15 cellular contexts compared by ENCODE assay signal in genomic region chr12:45315462-45315861, GRCh38.
"Had no signal": no experiment of that assay in that cellular context is flagged by ENCODE, and none has a peak within 500 bp of the region (broad histone marks: within the 10 kb centered on the region; RNA-seq: fewer than 3 reads in every experiment).

No MANE protein-coding gene starts in this region.

- H3K27me3 ChIP-seq: pancreas, upper lobe of right lung had no signal

- H3K4me1 Mint-ChIP-seq: activated naive CD8-positive, alpha-beta T cell treated with anti-CD3 and anti-CD28 coated beads for 36 hours had no signal

- H3K4me3 Mint-ChIP-seq: activated CD8-positive, alpha-beta memory T cell treated with anti-CD3 and anti-CD28 coated beads, Interleukin-2, amount 10 ng/mL, durations not matched to agents 7 days and 5 days; activated naive CD8-positive, alpha-beta T cell treated with anti-CD3 and anti-CD28 coated beads for 36 hours; naive B cell; T-helper 17 cell had no signal

- H3K36me3 ChIP-seq: pancreas, upper lobe of right lung had no signal

- H3K27ac ChIP-seq: epithelial cell of prostate, pancreas, thoracic aorta, upper lobe of right lung had no signal

- DNase-seq: activated CD8-positive, alpha-beta memory T cell treated with anti-CD3 and anti-CD28 coated beads, Interleukin-2, amount 10 ng/mL, durations not matched to agents 7 days and 5 days; activated naive CD8-positive, alpha-beta T cell treated with anti-CD3 and anti-CD28 coated beads for 36 hours; activated T-cell treated with anti-CD3 and anti-CD28 coated beads, Interleukin-2, amount 50 U/mL, for 1 hour; amygdala; effector CD8-positive, alpha-beta T cell; naive B cell; pancreas; stimulated activated CD4-positive, alpha-beta T cell treated with anti-CD3 and anti-CD28 coated beads, Interleukin-1b, Interleukin-23, amount 100 ng/mL, for 48 hours; T-helper 17 cell; upper lobe of right lung had no signal

- FAIRE-seq: pancreas, TTC549 had no signal

- ATAC-seq: activated CD4-positive, CD25-positive, alpha-beta regulatory T cell treated with anti-CD3 and anti-CD28 coated beads, Interleukin-2, amount 50 U/mL, for 24 hours; activated CD8-positive, alpha-beta memory T cell treated with anti-CD3 and anti-CD28 coated beads, Interleukin-2, amount 10 ng/mL, durations not matched to agents 7 days and 5 days; left lobe of liver; pancreas; T-helper 17 cell; upper lobe of right lung had no signal

- H3K27ac Mint-ChIP-seq: activated CD8-positive, alpha-beta memory T cell treated with anti-CD3 and anti-CD28 coated beads, Interleukin-2, amount 10 ng/mL, durations not matched to agents 7 days and 5 days; activated naive CD8-positive, alpha-beta T cell treated with anti-CD3 and anti-CD28 coated beads for 36 hours; T-helper 17 cell had no signal

- H3K4me3 ChIP-seq: pancreas, thoracic aorta, upper lobe of right lung had no signal

- H3K27me3 Mint-ChIP-seq: activated CD8-positive, alpha-beta memory T cell treated with anti-CD3 and anti-CD28 coated beads, Interleukin-2, amount 10 ng/mL, durations not matched to agents 7 days and 5 days; activated naive CD8-positive, alpha-beta T cell treated with anti-CD3 and anti-CD28 coated beads for 36 hours; naive B cell; T-helper 17 cell had no signal

- H3K9me3 ChIP-seq: pancreas, thoracic aorta, upper lobe of right lung had no signal

- H3K4me1 ChIP-seq: upper lobe of right lung had no signal
